Comparison of ENCODE assay signal across 9 cellular contexts in genomic region chr4:121799888-121800501, GRCh38. TPM values are rescaled to one million over a fixed set of nuclear protein-coding genes. Genes with fewer than 3 reads are reported as not detected.
DNase-seq lines count a peak whose midpoint lies in the region; ATAC-seq and TF ChIP-seq lines count a peak whose summit lies in the region.
"Had no signal": no experiment of that assay in that cellular context is flagged by ENCODE, and none has a peak within 500 bp of the region (broad histone marks: within the 10 kb centered on the region; RNA-seq: fewer than 3 reads in every experiment).

No MANE protein-coding gene starts in this region.

- H3K9me3 ChIP-seq in CD8-positive, alpha-beta T cell (ENCODE audit: low read length), result no peaks in the 10 kb centered on the region
- H3K9me3 ChIP-seq in Loucy (ENCODE audit: insufficient read depth, low read depth, low read length) (no peaks in the 10 kb centered on the region), duodenal mucosa (ENCODE audit: control insufficient read depth in 1 of 2, low read length in 2 of 2) (no peaks in the 10 kb centered on the region)

- H3K9me2 ChIP-seq in Loucy (replicated peaks; ENCODE audit: low read depth, low read length), result no peaks in the 10 kb centered on the region

- H3K27ac ChIP-seq in CD8-positive, alpha-beta T cell (ENCODE audit: low read depth, low read length), result peak overlapping the region; percentile 90
- H3K27ac ChIP-seq in duodenal mucosa (ENCODE audit: low read depth, low read length), result no peak overlapping the region

- peak overlapping the region; percentile 99 for H3K27ac Mint-ChIP-seq in CD8-positive, alpha-beta T cell
- peak overlapping the region; percentile 97 for H3K27ac Mint-ChIP-seq in osteocyte (ENCODE audit: unreplicated experiment)

- peaks cover 19% of the 10 kb centered on the region for H4K20me1 ChIP-seq in Loucy (ENCODE audit: insufficient read depth, low read length, poor library complexity, severe bottlenecking)

- no peak for ATAC-seq in CD8-positive, alpha-beta T cell
- ATAC-seq in HG03139 (IDR thresholded peaks at IDR 0.05; ENCODE audit: unreplicated experiment) (no peak), esophagus mucosa (no peak)

- peaks cover 5% of the 10 kb centered on the region for H3K36me3 ChIP-seq in CD8-positive, alpha-beta T cell (ENCODE audit: insufficient read depth, low read length)
- H3K36me3 ChIP-seq in Loucy (ENCODE audit: insufficient read depth, low read length) (peaks cover 8% of the 10 kb centered on the region; the same call in 1 of the 2 replicates), duodenal mucosa (ENCODE audit: control insufficient read depth in 1 of 2, insufficient read depth in 2 of 2, low read length in 2 of 2) (peaks cover 3 to 18% of the 10 kb centered on the region in 2 donors)

- H3K27me3 ChIP-seq in CD8-positive, alpha-beta T cell (ENCODE audit: insufficient read depth, low read length), result no peaks in the 10 kb centered on the region
- H3K27me3 ChIP-seq in Loucy (ENCODE audit: insufficient read depth, low read length, poor library complexity, severe bottlenecking) (peaks cover 7% of the 10 kb centered on the region), duodenal mucosa (ENCODE audit: control insufficient read depth in 1 of 2, insufficient read depth in 2 of 2, low read length in 2 of 2) (no peaks in the 10 kb centered on the region)

- H3K9ac ChIP-seq in Loucy (ENCODE audit: low read depth, low read length, poor library complexity, severe bottlenecking), result peak overlapping the region; percentile 95
- peak overlapping the region in 1 of 2 donors; percentile 79 for H3K9ac ChIP-seq in duodenal mucosa (ENCODE audit: low read depth in 1 of 2, low read length in 2 of 2)

- H2AFZ ChIP-seq in Loucy (ENCODE audit: low read length), result peak overlapping the region; percentile 98; the same call in 1 of the 2 replicates

- POLR2A ChIA-PET in CD8-positive, alpha-beta T cell (lab: Charles Lee), result interaction anchor here (1.0 kb wide), 1 partner anchor 14 kb away, joined by 3 read pairs; no protein-coding TSS in a partner anchor

- H3K4me1 ChIP-seq in CD8-positive, alpha-beta T cell (ENCODE audit: insufficient read depth, low read length), result peaks cover 31% of the 10 kb centered on the region
- H3K4me1 ChIP-seq in Loucy (ENCODE audit: insufficient read depth, low read length, poor library complexity, severe bottlenecking), result peaks cover 31% of the 10 kb centered on the region
- H3K4me1 ChIP-seq in duodenal mucosa (ENCODE audit: control insufficient read depth in 1 of 2, insufficient read depth in 2 of 2, low read length in 2 of 2), result peaks cover 19 to 24% of the 10 kb centered on the region in 2 donors

- no peak for DNase-seq in CD8-positive, alpha-beta T cell
- no peak for DNase-seq in osteocyte (ENCODE audit: extremely low spot score, unreplicated experiment)
- no peak for DNase-seq in kidney glomerular epithelial cell (lab: John Stamatoyannopoulos, UW)
- DNase-seq in SW480 (ENCODE audit: low spot score), result no peak

- peaks cover 38% of the 10 kb centered on the region for H3K79me2 ChIP-seq in Loucy (ENCODE audit: insufficient read depth, low read length)

- H3F3A ChIP-seq in Loucy (ENCODE audit: low read depth), result no peaks in the 10 kb centered on the region

- intact Hi-C loops in CD8-positive, alpha-beta T cell (cut with DNase I, micrococcal nuclease), result loop anchor here (2.0 to 10.0 kb wide), 7 partner anchors 72 to 933 kb away; partner anchors contain the start of genes BBS12 (in 2 of the 2), BBS7 (in 1 of the 2) and BLTP1 (in 1 of the 2)

- H3K4me3 ChIP-seq in CD8-positive, alpha-beta T cell (ENCODE audit: low read depth, low read length), result peak overlapping the region; percentile 83
- peak overlapping the region; percentile 95 for H3K4me3 ChIP-seq in Loucy (ENCODE audit: low read length, poor library complexity, severe bottlenecking)
- peak overlapping the region; percentile 12 to 86 for H3K4me3 ChIP-seq in duodenal mucosa (ENCODE audit: low read depth in 1 of 2, low read length in 2 of 2)

- peaks cover 30% of the 10 kb centered on the region for H3K36me3 Mint-ChIP-seq in CD8-positive, alpha-beta T cell
- peaks cover 9% of the 10 kb centered on the region for H3K36me3 Mint-ChIP-seq in osteocyte (ENCODE audit: unreplicated experiment)

- H3K4me3 Mint-ChIP-seq in CD8-positive, alpha-beta T cell, result peak overlapping the region; percentile 89
- no peak overlapping the region for H3K4me3 Mint-ChIP-seq in osteocyte (ENCODE audit: unreplicated experiment)

- peaks cover 41% of the 10 kb centered on the region for H3K4me1 Mint-ChIP-seq in CD8-positive, alpha-beta T cell (ENCODE audit: low read depth)
- H3K4me1 Mint-ChIP-seq in osteocyte (ENCODE audit: unreplicated experiment), result peaks cover 18% of the 10 kb centered on the region

- no peak for TF ChIP-seq CTCF in CD8-positive, alpha-beta T cell (IDR thresholded peaks at IDR 0.05)
- TF ChIP-seq CTCF in Loucy (conservative IDR thresholded peaks at IDR 0.05; ENCODE audit: low read length), result no peak
- no peak for TF ChIP-seq CTCF in osteocyte (IDR thresholded peaks at IDR 0.05)

- H3K4me2 ChIP-seq in Loucy (ENCODE audit: low read depth, low read length, poor library complexity, severe bottlenecking), result peak overlapping the region; percentile 75

- H3K27me3 Mint-ChIP-seq in CD8-positive, alpha-beta T cell (ENCODE audit: low read depth), result no peaks in the 10 kb centered on the region
- H3K27me3 Mint-ChIP-seq in osteocyte (ENCODE audit: unreplicated experiment), result no peaks in the 10 kb centered on the region

- CTCF ChIA-PET in CD8-positive, alpha-beta T cell (lab: Charles Lee), result interaction anchor here (0.7 kb wide), 1 partner anchor 1728 kb away, joined by 3 read pairs; no protein-coding TSS in a partner anchor

- H3K9me3 Mint-ChIP-seq in CD8-positive, alpha-beta T cell, result no peaks in the 10 kb centered on the region
- no peaks in the 10 kb centered on the region for H3K9me3 Mint-ChIP-seq in osteocyte (ENCODE audit: unreplicated experiment)

RNA-seq across cellular contexts. Expression of gene EXOSC9, which starts 1.1 kb away (rescaled TPM):
- 10 to 100 TPM; 76.9 to 80.5 TPM for total RNA-seq in CD8-positive, alpha-beta T cell
- total RNA-seq in osteocyte, result 23.3 and 24.0 TPM in 2 replicates
- 12.8 TPM for total RNA-seq in esophagus mucosa

RNA-seq across cellular contexts. Expression of gene CCNA2, which starts 23.7 kb away (rescaled TPM):
- under 1 TPM; 0.22 to 0.43 TPM for total RNA-seq in CD8-positive, alpha-beta T cell
- total RNA-seq in osteocyte (9.6 and 10.6 TPM in 2 replicates), esophagus mucosa (22.1 TPM)

RNA-seq across cellular contexts. Expression of gene SMIM43, which starts 35.0 kb away (rescaled TPM):
- total RNA-seq in CD8-positive, alpha-beta T cell, result under 1 TPM; 0.30 to 0.42 TPM
- not detected in 2 replicates for total RNA-seq in osteocyte
- not detected for total RNA-seq in esophagus mucosa
- total RNA-seq: posterior vena cava had no signal
